ENCODE assay signal across 17 cellular contexts in the genomic region with DNA sequence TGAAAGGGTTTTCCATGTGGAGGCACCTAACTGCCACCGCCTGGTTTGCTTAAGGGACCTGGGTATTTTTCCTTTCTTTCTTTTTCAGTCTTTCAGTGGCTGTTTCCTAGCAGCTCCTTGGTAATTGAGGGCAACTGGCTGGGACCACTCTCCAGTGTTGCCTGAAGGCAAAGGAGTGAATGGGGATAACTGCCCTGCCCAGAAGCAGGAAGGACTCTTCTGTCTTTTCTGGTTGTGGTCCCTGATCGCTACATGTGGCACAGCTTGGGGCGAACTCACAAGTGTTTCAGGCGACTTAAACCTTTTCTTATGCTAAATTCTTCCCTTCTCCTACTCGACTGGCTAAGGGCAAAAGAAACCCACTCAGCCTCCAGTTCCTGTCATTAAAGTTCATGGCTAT. TPM values are rescaled to one million over a fixed set of nuclear protein-coding genes. Genes with fewer than 3 reads are reported as not detected.
DNase-seq lines count a peak whose midpoint lies in the region; ATAC-seq and TF ChIP-seq lines count a peak whose summit lies in the region.
"Had no signal": no experiment of that assay in that cellular context is flagged by ENCODE, and none has a peak within 500 bp of the region (broad histone marks: within the 10 kb centered on the region; RNA-seq: fewer than 3 reads in every experiment).

No MANE protein-coding gene starts in this region.

- H3K27ac Mint-ChIP-seq in GM23338, result no peak overlapping the region; the same call in 1 of the 2 replicates

- peak overlapping the region; percentile 66 for H3K4me2 ChIP-seq in GM23338

- peaks cover 15% of the 10 kb centered on the region for H3K4me1 Mint-ChIP-seq in GM23338

- H3K27ac ChIP-seq in GM23338 (ENCODE audit: low read depth) (no peak overlapping the region), HUES48 (ENCODE audit: low read depth, low read length) (peak overlapping the region; percentile 5), colonic mucosa (no peak overlapping the region), iPS-20b (ENCODE audit: low read length) (no peak overlapping the region)
- H3K27ac ChIP-seq: C4-2B, SK-N-MC had no signal

- DNase-seq in GM23338 (ENCODE audit: low spot score) (peak; percentile 55), colonic mucosa (peak; percentile 9), D341Med (ENCODE audit: low spot score) (no peak)
- no peak for DNase-seq in stimulated activated CD4-positive, alpha-beta T cell treated with anti-CD3 and anti-CD28 coated beads, Interleukin-2, amount 100 ng/mL, for 24 hours
- DNase-seq in stimulated activated CD4-positive, alpha-beta T cell treated with anti-CD3 and anti-CD28 coated beads, Interleukin-4, amount 100 ng/mL, for 24 hours, result no peak
- DNase-seq: ACHN, DMS 273 treated with DMSO at 0.1 percent for 48 hours, DND-41, H7, NCI-H1105, NCI-H2081 treated with DMSO at 0.1 percent for 48 hours, NCI-H748 treated with DMSO at 0.1 percent for 48 hours, SHP77 had no signal

- TF ChIP-seq CTCF in GM23338 (conservative IDR thresholded peaks at IDR 0.05; ENCODE audit: low read depth in 2 of 2) (no peak), colonic mucosa (IDR thresholded peaks at IDR 0.05) (no peak)

- no peaks in the 10 kb centered on the region for H4K20me1 ChIP-seq in GM23338 (replicated peaks; ENCODE audit: insufficient read depth)

- ATAC-seq in GM23338, result peak; percentile 92

- H3K4me1 ChIP-seq in GM23338 (ENCODE audit: insufficient read depth), result peaks cover 14% of the 10 kb centered on the region
- H3K4me1 ChIP-seq in HUES48 (ENCODE audit: control insufficient read depth, insufficient read depth, low read length), result peaks cover 12% of the 10 kb centered on the region
- no peaks in the 10 kb centered on the region for H3K4me1 ChIP-seq in colonic mucosa
- peaks cover 9% of the 10 kb centered on the region; the same call in 1 of the 2 replicates for H3K4me1 ChIP-seq in iPS-20b (ENCODE audit: insufficient read depth, low read length)

- no peaks in the 10 kb centered on the region for H3K9me2 ChIP-seq in GM23338 (ENCODE audit: insufficient read depth)

- H3K36me3 Mint-ChIP-seq in GM23338 (ENCODE audit: low read depth), result peaks cover 6% of the 10 kb centered on the region; the same call in 2 of the 3 replicates

- H3K4me3 ChIP-seq in GM23338 (no peak overlapping the region), HUES48 (ENCODE audit: low read depth, low read length) (no peak overlapping the region), colonic mucosa (no peak overlapping the region), iPS-20b (ENCODE audit: low read length) (peak overlapping the region; percentile 12; the same call in 1 of the 2 replicates)
- H3K4me3 ChIP-seq: SK-N-MC had no signal

- intact Hi-C loops in colonic mucosa (cut with DNase I), result no loop called here

- H3K27me3 ChIP-seq in GM23338 (ENCODE audit: insufficient read depth), result no peaks in the 10 kb centered on the region
- no peaks in the 10 kb centered on the region for H3K27me3 ChIP-seq in HUES48 (ENCODE audit: control insufficient read depth, insufficient read depth, low read length)
- H3K27me3 ChIP-seq in colonic mucosa, result no peaks in the 10 kb centered on the region
- H3K27me3 ChIP-seq in iPS-20b (ENCODE audit: insufficient read depth, low read length), result no peaks in the 10 kb centered on the region

- H3F3A ChIP-seq in GM23338 (replicated peaks; ENCODE audit: low read depth), result 0 out of 2 replicates have a peak, but pooled peaks cover under 1% of the 10 kb centered on the region

- H3K4me3 Mint-ChIP-seq in GM23338, result no peak overlapping the region

- H2AFZ ChIP-seq in GM23338, result peak overlapping the region; percentile 81

- peaks cover 7% of the 10 kb centered on the region for H3K27me3 Mint-ChIP-seq in GM23338 (ENCODE audit: insufficient read depth, low read depth, poor library complexity)

- no peak overlapping the region for H3K9ac ChIP-seq in HUES48 (ENCODE audit: low read depth, low read length)
- H3K9ac ChIP-seq in colonic mucosa (ENCODE audit: low read depth in 2 of 2, low read length in 2 of 2), result no peak overlapping the region
- H3K9ac ChIP-seq in iPS-20b (ENCODE audit: low read depth, low read length), result no peak overlapping the region

- H3K9me3 ChIP-seq in HUES48 (ENCODE audit: control insufficient read depth, insufficient read depth, low read length), result no peaks in the 10 kb centered on the region
- no peaks in the 10 kb centered on the region for H3K9me3 ChIP-seq in colonic mucosa
- H3K9me3 ChIP-seq in iPS-20b (ENCODE audit: insufficient read depth, low read depth, low read length), result no peaks in the 10 kb centered on the region

- H3K36me3 ChIP-seq in GM23338 (ENCODE audit: insufficient read depth) (no peaks in the 10 kb centered on the region), HUES48 (ENCODE audit: control insufficient read depth, insufficient read depth, low read length) (no peaks in the 10 kb centered on the region), colonic mucosa (no peaks in the 10 kb centered on the region), iPS-20b (ENCODE audit: insufficient read depth, low read depth, low read length) (no peaks in the 10 kb centered on the region)

- H3K79me2 ChIP-seq in GM23338 (replicated peaks; ENCODE audit: insufficient read depth), result no peaks in the 10 kb centered on the region

- H3K9me3 Mint-ChIP-seq in GM23338, result peaks cover 14% of the 10 kb centered on the region

TF ChIP-seq in GM23338, 12 proteins besides CTCF, POLR2A, EP300 and RAD21 (continues in another document):
- TF ChIP-seq CREB1 (CRISPR knock-in tag; IDR thresholded peaks at IDR 0.05; ENCODE audit: low read depth) (no peak), POLR2AphosphoS5 (IDR thresholded peaks at IDR 0.05; ENCODE audit: low read depth) (no peak)
- TF ChIP-seq, protein P1, sequence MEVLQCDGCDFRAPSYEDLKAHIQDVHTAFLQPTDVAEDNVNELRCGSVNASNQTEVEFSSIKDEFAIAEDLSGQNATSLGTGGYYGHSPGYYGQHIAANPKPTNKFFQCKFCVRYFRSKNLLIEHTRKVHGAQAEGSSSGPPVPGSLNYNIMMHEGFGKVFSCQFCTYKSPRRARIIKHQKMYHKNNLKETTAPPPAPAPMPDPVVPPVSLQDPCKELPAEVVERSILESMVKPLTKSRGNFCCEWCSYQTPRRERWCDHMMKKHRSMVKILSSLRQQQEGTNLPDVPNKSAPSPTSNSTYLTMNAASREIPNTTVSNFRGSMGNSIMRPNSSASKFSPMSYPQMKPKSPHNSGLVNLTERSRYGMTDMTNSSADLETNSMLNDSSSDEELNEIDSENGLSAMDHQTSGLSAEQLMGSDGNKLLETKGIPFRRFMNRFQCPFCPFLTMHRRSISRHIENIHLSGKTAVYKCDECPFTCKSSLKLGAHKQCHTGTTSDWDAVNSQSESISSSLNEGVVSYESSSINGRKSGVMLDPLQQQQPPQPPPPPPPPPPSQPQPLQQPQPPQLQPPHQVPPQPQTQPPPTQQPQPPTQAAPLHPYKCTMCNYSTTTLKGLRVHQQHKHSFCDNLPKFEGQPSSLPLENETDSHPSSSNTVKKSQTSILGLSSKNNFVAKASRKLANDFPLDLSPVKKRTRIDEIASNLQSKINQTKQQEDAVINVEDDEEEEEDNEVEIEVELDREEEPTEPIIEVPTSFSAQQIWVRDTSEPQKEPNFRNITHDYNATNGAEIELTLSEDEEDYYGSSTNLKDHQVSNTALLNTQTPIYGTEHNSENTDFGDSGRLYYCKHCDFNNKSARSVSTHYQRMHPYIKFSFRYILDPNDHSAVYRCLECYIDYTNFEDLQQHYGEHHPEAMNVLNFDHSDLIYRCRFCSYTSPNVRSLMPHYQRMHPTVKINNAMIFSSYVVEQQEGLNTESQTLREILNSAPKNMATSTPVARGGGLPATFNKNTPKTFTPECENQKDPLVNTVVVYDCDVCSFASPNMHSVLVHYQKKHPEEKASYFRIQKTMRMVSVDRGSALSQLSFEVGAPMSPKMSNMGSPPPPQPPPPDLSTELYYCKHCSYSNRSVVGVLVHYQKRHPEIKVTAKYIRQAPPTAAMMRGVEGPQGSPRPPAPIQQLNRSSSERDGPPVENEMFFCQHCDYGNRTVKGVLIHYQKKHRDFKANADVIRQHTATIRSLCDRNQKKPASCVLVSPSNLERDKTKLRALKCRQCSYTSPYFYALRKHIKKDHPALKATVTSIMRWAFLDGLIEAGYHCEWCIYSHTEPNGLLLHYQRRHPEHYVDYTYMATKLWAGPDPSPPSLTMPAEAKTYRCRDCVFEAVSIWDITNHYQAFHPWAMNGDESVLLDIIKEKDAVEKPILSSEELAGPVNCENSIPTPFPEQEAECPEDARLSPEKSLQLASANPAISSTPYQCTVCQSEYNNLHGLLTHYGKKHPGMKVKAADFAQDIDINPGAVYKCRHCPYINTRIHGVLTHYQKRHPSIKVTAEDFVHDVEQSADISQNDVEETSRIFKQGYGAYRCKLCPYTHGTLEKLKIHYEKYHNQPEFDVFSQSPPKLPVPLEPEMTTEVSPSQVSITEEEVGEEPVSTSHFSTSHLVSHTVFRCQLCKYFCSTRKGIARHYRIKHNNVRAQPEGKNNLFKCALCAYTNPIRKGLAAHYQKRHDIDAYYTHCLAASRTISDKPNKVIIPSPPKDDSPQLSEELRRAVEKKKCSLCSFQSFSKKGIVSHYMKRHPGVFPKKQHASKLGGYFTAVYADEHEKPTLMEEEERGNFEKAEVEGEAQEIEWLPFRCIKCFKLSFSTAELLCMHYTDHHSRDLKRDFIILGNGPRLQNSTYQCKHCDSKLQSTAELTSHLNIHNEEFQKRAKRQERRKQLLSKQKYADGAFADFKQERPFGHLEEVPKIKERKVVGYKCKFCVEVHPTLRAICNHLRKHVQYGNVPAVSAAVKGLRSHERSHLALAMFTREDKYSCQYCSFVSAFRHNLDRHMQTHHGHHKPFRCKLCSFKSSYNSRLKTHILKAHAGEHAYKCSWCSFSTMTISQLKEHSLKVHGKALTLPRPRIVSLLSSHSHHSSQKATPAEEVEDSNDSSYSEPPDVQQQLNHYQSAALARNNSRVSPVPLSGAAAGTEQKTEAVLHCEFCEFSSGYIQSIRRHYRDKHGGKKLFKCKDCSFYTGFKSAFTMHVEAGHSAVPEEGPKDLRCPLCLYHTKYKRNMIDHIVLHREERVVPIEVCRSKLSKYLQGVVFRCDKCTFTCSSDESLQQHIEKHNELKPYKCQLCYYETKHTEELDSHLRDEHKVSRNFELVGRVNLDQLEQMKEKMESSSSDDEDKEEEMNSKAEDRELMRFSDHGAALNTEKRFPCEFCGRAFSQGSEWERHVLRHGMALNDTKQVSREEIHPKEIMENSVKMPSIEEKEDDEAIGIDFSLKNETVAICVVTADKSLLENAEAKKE (CRISPR knock-in tag; IDR thresholded peaks at IDR 0.05), result peak; percentile 83

RNA-seq across cellular contexts. Expression of a gene that starts 10.1 kb away (rescaled TPM):
- 85.4 and 94.8 TPM in 2 replicates for total RNA-seq in GM23338 (2014; rRNA removed; shearing (Covaris generic))
- 54.5 and 60.4 TPM in 2 replicates for polyA plus RNA-seq in GM23338 (2016; fragmentation: Nextera tagmentation; extraction: Ambion mirVana)
- total RNA-seq in colonic mucosa, result 100 to 1,000 TPM; 110 to 138 TPM

RNA-seq across cellular contexts. Expression of a gene that starts 40.9 kb away (rescaled TPM):
- total RNA-seq in GM23338 (2014; rRNA removed; shearing (Covaris generic)), result 28.6 and 29.9 TPM in 2 replicates
- 8.5 and 8.6 TPM in 2 replicates for polyA plus RNA-seq in GM23338 (2016; fragmentation: Nextera tagmentation; extraction: Ambion mirVana)
- total RNA-seq in colonic mucosa, result 100 to 1,000 TPM; 238 to 382 TPM

Comparison
In these comparisons a context has a peak if more than half of its experiments do, and no peak if none do; other contexts are left out.
1. DNase-seq: peak in GM23338 (single experiment) and colonic mucosa (single experiment); none in stimulated activated CD4-positive, alpha-beta T cell treated with anti-CD3 and anti-CD28 coated beads, Interleukin-2, amount 100 ng/mL, for 24 hours (0 of 2), D341Med (single experiment) and stimulated activated CD4-positive, alpha-beta T cell treated with anti-CD3 and anti-CD28 coated beads, Interleukin-4, amount 100 ng/mL, for 24 hours (single experiment).